ENCODE assay signal across 19 cellular contexts in genomic region chr5:53712327-53712726, GRCh38.
"Had no signal": no experiment of that assay in that cellular context is flagged by ENCODE, and none has a peak within 500 bp of the region (broad histone marks: within the 10 kb centered on the region; RNA-seq: fewer than 3 reads in every experiment).

No MANE protein-coding gene starts in this region.

- DNase-seq: activated CD4-positive, alpha-beta T cell treated with anti-CD3 and anti-CD28 coated beads, Interleukin-2, amount 10 ng/mL, durations not matched to agents 7 days and 5 days; activated CD8-positive, alpha-beta memory T cell treated with anti-CD3 and anti-CD28 coated beads, Interleukin-2, amount 50 U/mL, for 48 hours; activated gamma-delta T cell treated with Interleukin-2 at 50 U/mL for 16 hours; activated T-cell treated with anti-CD3 and anti-CD28 coated beads, Interleukin-2, amount 50 U/mL, for 72 hours; amniotic stem cell; islet precursor cell; mucosa of descending colon; naive thymus-derived CD8-positive, alpha-beta T cell; small intestine; stimulated activated CD4-positive, alpha-beta T cell treated with anti-CD3 and anti-CD28 coated beads, Interleukin-4, amount 100 ng/mL, for 4 hours; stimulated activated CD8-positive, alpha-beta memory T cell treated with anti-CD3 and anti-CD28 coated beads, Interleukin-4, amount 100 ng/mL, for 48 hours; stimulated activated naive CD8-positive, alpha-beta T cell treated with anti-CD3 and anti-CD28 coated beads, Interleukin-15, Interleukin-2, amounts not matched to agents 100 U/mL and 50 U/mL, for 24 hours; trophoblast cell had no signal

- H3K27ac ChIP-seq: coronary artery, esophagus muscularis mucosa, gastroesophageal sphincter, suprapubic skin had no signal

- H3K36me3 ChIP-seq: esophagus muscularis mucosa, gastroesophageal sphincter, suprapubic skin had no signal

- H3K4me1 Mint-ChIP-seq: activated CD4-positive, alpha-beta T cell treated with anti-CD3 and anti-CD28 coated beads, Interleukin-2, amount 10 ng/mL, durations not matched to agents 7 days and 5 days; central memory CD8-positive, alpha-beta T cell; naive thymus-derived CD8-positive, alpha-beta T cell had no signal

- H3K4me3 ChIP-seq: coronary artery, esophagus muscularis mucosa, gastroesophageal sphincter, mucosa of descending colon, suprapubic skin had no signal

- H3K27me3 Mint-ChIP-seq: activated CD4-positive, alpha-beta T cell treated with anti-CD3 and anti-CD28 coated beads, Interleukin-2, amount 10 ng/mL, durations not matched to agents 7 days and 5 days; central memory CD8-positive, alpha-beta T cell had no signal

- FAIRE-seq: small intestine had no signal

- H3K27ac Mint-ChIP-seq: activated CD4-positive, alpha-beta T cell treated with anti-CD3 and anti-CD28 coated beads, Interleukin-2, amount 10 ng/mL, durations not matched to agents 7 days and 5 days; activated naive CD8-positive, alpha-beta T cell; activated T-cell treated with anti-CD3 and anti-CD28 coated beads, Interleukin-2, amount 50 U/mL, for 72 hours; naive thymus-derived CD8-positive, alpha-beta T cell had no signal

- H3K27me3 ChIP-seq: esophagus muscularis mucosa, gastroesophageal sphincter, suprapubic skin had no signal

- H3K4me1 ChIP-seq: esophagus muscularis mucosa, gastroesophageal sphincter, suprapubic skin had no signal

- H3K4me3 Mint-ChIP-seq: activated CD4-positive, alpha-beta T cell treated with anti-CD3 and anti-CD28 coated beads, Interleukin-2, amount 10 ng/mL, durations not matched to agents 7 days and 5 days; activated naive CD8-positive, alpha-beta T cell; activated T-cell treated with anti-CD3 and anti-CD28 coated beads, Interleukin-2, amount 50 U/mL, for 72 hours; central memory CD8-positive, alpha-beta T cell; naive thymus-derived CD8-positive, alpha-beta T cell had no signal
